In the genomic region with DNA sequence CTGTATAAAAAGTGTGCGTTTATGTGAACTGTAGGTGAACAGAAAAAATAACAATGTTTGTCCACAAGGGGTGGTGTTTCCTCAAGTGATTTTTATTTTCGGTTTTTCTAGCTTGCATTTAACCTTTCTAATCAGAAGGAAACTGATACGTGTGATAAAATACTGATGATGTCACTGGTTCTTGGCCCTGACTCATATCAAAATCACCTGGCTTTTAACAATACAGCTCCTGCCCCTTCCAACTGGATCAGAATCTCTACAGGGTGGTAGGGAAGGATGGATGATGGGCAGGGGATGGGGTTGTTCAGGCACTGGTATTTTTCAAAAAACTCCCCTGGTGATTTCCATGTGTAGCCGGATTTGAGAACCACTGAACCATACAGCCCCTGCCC, we compare ENCODE assay signal across 9 cellular contexts. TPM values are rescaled to one million over a fixed set of nuclear protein-coding genes. Genes with fewer than 3 reads are reported as not detected.
DNase-seq lines count a peak whose midpoint lies in the region; ATAC-seq and TF ChIP-seq lines count a peak whose summit lies in the region.
"Had no signal": no experiment of that assay in that cellular context is flagged by ENCODE, and none has a peak within 500 bp of the region (broad histone marks: within the 10 kb centered on the region; RNA-seq: fewer than 3 reads in every experiment).

No MANE protein-coding gene starts in this region.

- dilution Hi-C loops in mammary epithelial cell (cut with HindIII; ENCODE audit: low sequenced_read_pairs) = no loop called here

- H3K9me3 Mint-ChIP-seq in nephron = peaks cover 12% of the 10 kb centered on the region

- H3K4me1 Mint-ChIP-seq in nephron = no peaks in the 10 kb centered on the region

- peak; percentile 56 for ATAC-seq in GM19372 (IDR thresholded peaks at IDR 0.05; ENCODE audit: low read depth, unreplicated experiment)
- ATAC-seq in GM19023 (IDR thresholded peaks at IDR 0.05; ENCODE audit: unreplicated experiment) = no peak
- ATAC-seq in HG03521 (IDR thresholded peaks at IDR 0.05; ENCODE audit: unreplicated experiment) = no peak

- H2AFZ ChIP-seq in KMS-11 (ENCODE audit: low read depth) (no peak overlapping the region), mammary epithelial cell (ENCODE audit: low read depth, low read length) (no peak overlapping the region)

- WGBS in mammary epithelial cell (ENCODE audit: low coverage, missing lambda C conversion rate) = 57% methylated on average over 4 of the region's 4 CpGs

- H3K27ac ChIP-seq in KMS-11 (no peak overlapping the region), mammary epithelial cell (ENCODE audit: insufficient read depth, low read depth, low read length) (no peak overlapping the region)

- CTCF ChIA-PET in mammary epithelial cell (lab: Charles Lee; ENCODE audit: low non-redundant PET) = interaction anchor here (0.6 to 1.0 kb wide), 2 partner anchors 51 to 117 kb away, joined by 3 to 5 read pairs; no protein-coding TSS in a partner anchor

- no peak overlapping the region for H3K4me3 Mint-ChIP-seq in nephron

- peak; percentile 20 for DNase-seq in DMS114 treated with DMSO at 0.1 percent for 48 hours (lab: John Stamatoyannopoulos, UW; ENCODE audit: unreplicated experiment)
- no peak for DNase-seq in mammary epithelial cell
- DNase-seq in stimulated activated CD4-positive, alpha-beta T cell treated with anti-CD3 and anti-CD28 coated beads, Interleukin-12 subunit alpha, Interleukin-12 subunit beta, amount 100 ng/mL, for 4 hours = no peak

- H3K36me3 ChIP-seq in KMS-11 (ENCODE audit: insufficient read depth) (no peaks in the 10 kb centered on the region), mammary epithelial cell (ENCODE audit: insufficient read depth, low read length) (no peaks in the 10 kb centered on the region)

- no peak overlapping the region for H3K9ac ChIP-seq in KMS-11
- H3K9ac ChIP-seq in mammary epithelial cell (ENCODE audit: insufficient read depth, low read length) = no peak overlapping the region

- in situ Hi-C loops in mammary epithelial cell (cut with MboI; ENCODE audit: low sequenced_read_pairs in 2 of 2) = no loop called here

- H4K20me1 ChIP-seq in KMS-11 (ENCODE audit: insufficient read depth) (no peaks in the 10 kb centered on the region), mammary epithelial cell (ENCODE audit: insufficient read depth, low read length) (no peaks in the 10 kb centered on the region)

- no peaks in the 10 kb centered on the region for H3K27me3 Mint-ChIP-seq in nephron (ENCODE audit: low read depth)

- no peaks in the 10 kb centered on the region for H3K27me3 ChIP-seq in KMS-11 (ENCODE audit: insufficient read depth, low read depth)
- H3K27me3 ChIP-seq in mammary epithelial cell (ENCODE audit: insufficient read depth, low read length) = no peaks in the 10 kb centered on the region

- H3K4me3 ChIP-seq in KMS-11 (IDR thresholded peaks at IDR 0.05; ENCODE audit: insufficient read depth, low read depth, low read length) = no peak overlapping the region
- H3K4me3 ChIP-seq in mammary epithelial cell (replicated peaks in 1 of 3; ENCODE audit: insufficient read depth in 1 of 3, low read depth in 2 of 3, low read length in 3 of 3) = no peak overlapping the region

- H3K27ac Mint-ChIP-seq in nephron = no peak overlapping the region

- no TSS peak for BruUV-seq in mammary epithelial cell (replicated peaks; lab: Mats Ljungman, UMichigan)

- TF ChIP-seq CTCF in KMS-11 (conservative IDR thresholded peaks at IDR 0.05; ENCODE audit: low read depth, low read length) (peak; percentile 53; the same call in 1 of the 2 replicates), mammary epithelial cell (conservative IDR thresholded peaks at IDR 0.05 in 1 of 2, IDR thresholded peaks at IDR 0.05 in 1 of 2; ENCODE audit: extremely low read depth in 1 of 2, insufficient read depth in 1 of 2, low read depth in 1 of 2, low read length in 2 of 2) (peak; percentile 46 to 55), nephron (IDR thresholded peaks at IDR 0.05; ENCODE audit: unreplicated experiment in 3 of 3) (peak; percentile 29 to 49 (median 46))

- no peak overlapping the region for H3K4me2 ChIP-seq in KMS-11
- no peak overlapping the region for H3K4me2 ChIP-seq in mammary epithelial cell (ENCODE audit: insufficient read depth, low read depth, low read length)

- intact Hi-C loops in mammary epithelial cell (cut with micrococcal nuclease) = no loop called here

- H3K36me3 Mint-ChIP-seq in nephron (ENCODE audit: low read depth) = no peaks in the 10 kb centered on the region

- H3K4me1 ChIP-seq in KMS-11 (ENCODE audit: low read depth, poor library complexity, severe bottlenecking) = peaks cover 40% of the 10 kb centered on the region
- peaks cover 6% of the 10 kb centered on the region for H3K4me1 ChIP-seq in mammary epithelial cell (ENCODE audit: insufficient read depth, low read length)

- no peaks in the 10 kb centered on the region for H3K79me2 ChIP-seq in KMS-11 (ENCODE audit: insufficient read depth, low read depth)
- no peaks in the 10 kb centered on the region for H3K79me2 ChIP-seq in mammary epithelial cell (ENCODE audit: insufficient read depth, low read length)

- peaks cover 5% of the 10 kb centered on the region for H3K9me3 ChIP-seq in mammary epithelial cell (replicated peaks; ENCODE audit: insufficient read depth, low read length)

RNA-seq across cellular contexts. Expression of gene NPFFR1, which starts 10.9 kb away (rescaled TPM):
- total RNA-seq in mammary epithelial cell = under 1 TPM in 1 of 2 donors, not detected in 1; under 0.01 TPM
- polyA plus RNA-seq in mammary epithelial cell = 0.01 TPM
- not detected for polyA minus RNA-seq in mammary epithelial cell
- total RNA-seq: T-helper 2 cell treated with Interferon-gamma antibody and Interleukin-4, amounts not matched to agents 100 ng/mL and 5 ng/mL, for 36 hours had no signal

RNA-seq across cellular contexts. Expression of gene PPA1, which starts 39.7 kb away (rescaled TPM):
- 100 to 1,000 TPM; 170 to 218 TPM for total RNA-seq in mammary epithelial cell
- polyA plus RNA-seq in mammary epithelial cell = 181 TPM
- 51.6 TPM for polyA minus RNA-seq in mammary epithelial cell
